In genomic region chr7:44885394-44886317, GRCh38 we compare ENCODE assay signal across 1 cellular context.
TF ChIP-seq lines count a peak whose summit lies in the region.

PURB (minus strand) TSS chr7:44885530; CDS start chr7:44885348, 182 bp downstream.

TF ChIP-seq in K562, 482 proteins besides CTCF, POLR2A, EP300 and RAD21 (continued from another document and continues in another):
- TF ChIP-seq MGA (IDR thresholded peaks at IDR 0.05): no peak
- TF ChIP-seq ZNF217 (CRISPR knock-in tag; IDR thresholded peaks at IDR 0.05): no peak
- TF ChIP-seq NCOA4 (IDR thresholded peaks at IDR 0.05; ENCODE audit: partially characterized antibody): no peak
- peak; percentile 97 for TF ChIP-seq MYC (IDR thresholded peaks at IDR 0.05; ENCODE audit: low read depth, low read length)
- peak; percentile 63; the same call in 1 of the 2 replicates for TF ChIP-seq MYC (CRISPR knock-in tag; IDR thresholded peaks at IDR 0.05; ENCODE audit: borderline replicate concordance, low read depth)
- TF ChIP-seq KAT8 (IDR thresholded peaks at IDR 0.05; ENCODE audit: low read depth): no peak
- 0 out of 2 replicates have a peak, but pooled peaks have one; percentile 48 for TF ChIP-seq CHD2 (IDR thresholded peaks at IDR 0.05; ENCODE audit: low read depth, low read length)
- TF ChIP-seq HSF4 (CRISPR knock-in tag; IDR thresholded peaks at IDR 0.05; ENCODE audit: borderline replicate concordance): no peak
- TF ChIP-seq E2F6 (IDR thresholded peaks at IDR 0.05; ENCODE audit: borderline replicate concordance in 1 of 2, extremely low read depth in 1 of 2, insufficient read depth in 1 of 2, insufficient read length in 1 of 2, low read depth in 1 of 2, low read length in 1 of 2, poor library complexity in 1 of 2, severe bottlenecking in 1 of 2): peak; percentile 63 to 77
- no peak for TF ChIP-seq ZNF212 (CRISPR knock-in tag; IDR thresholded peaks at IDR 0.05)
- peak; percentile 88 to 92; a peak in 3 of 4 replicates for TF ChIP-seq ETV6 (IDR thresholded peaks at IDR 0.05; ENCODE audit: borderline replicate concordance in 1 of 2, low read depth in 2 of 2, low read length in 1 of 2)
- TF ChIP-seq ETV6 (CRISPR knock-in tag; IDR thresholded peaks at IDR 0.05; ENCODE audit: borderline replicate concordance): no peak
- TF ChIP-seq TEAD1 (CRISPR knock-in tag; IDR thresholded peaks at IDR 0.05): 0 out of 4 replicates have a peak, but pooled peaks of 1 of the 2 experiments have one; percentile 49
- peak; percentile 89 for TF ChIP-seq ATF3 (IDR thresholded peaks at IDR 0.05)
- TF ChIP-seq ATF3 (CRISPR knock-in tag; conservative IDR thresholded peaks at IDR 0.05): no peak; the same call in 1 of the 2 replicates
- peak; percentile 91 for TF ChIP-seq HMGN3 (IDR thresholded peaks at IDR 0.05; ENCODE audit: borderline replicate concordance, extremely low read depth, insufficient read length, low read depth, low read length)
- no peak for TF ChIP-seq ZNF717 (CRISPR knock-in tag; IDR thresholded peaks at IDR 0.05)
- peak; percentile 82 for TF ChIP-seq BRD9 (IDR thresholded peaks at IDR 0.05; ENCODE audit: low read depth, partially characterized antibody)
- peak; percentile 86 for TF ChIP-seq JUN (IDR thresholded peaks at IDR 0.05; ENCODE audit: borderline replicate concordance, low read depth, low read length)
- TF ChIP-seq JUN (CRISPR knock-in tag; IDR thresholded peaks at IDR 0.05; ENCODE audit: borderline replicate concordance): peak; percentile 18; the same call in 1 of the 2 replicates
- peak; percentile 67; the same call in 1 of the 2 replicates for TF ChIP-seq MITF (IDR thresholded peaks at IDR 0.05)
- TF ChIP-seq MCM7 (IDR thresholded peaks at IDR 0.05): no peak
- TF ChIP-seq ARHGAP35 (IDR thresholded peaks at IDR 0.05; ENCODE audit: partially characterized antibody): no peak
- peak; percentile 99 for TF ChIP-seq CREB1 (IDR thresholded peaks at IDR 0.05)
- TF ChIP-seq CREB1 (CRISPR knock-in tag; IDR thresholded peaks at IDR 0.05): peak; percentile 99
- no peak; the same call in none of the 2 replicates for TF ChIP-seq ZKSCAN1 (IDR thresholded peaks at IDR 0.05; ENCODE audit: low read depth, low read length)
- peak; percentile 73 to 95 for TF ChIP-seq MAZ (CRISPR knock-in tag; conservative IDR thresholded peaks at IDR 0.05 in 1 of 2, IDR thresholded peaks at IDR 0.05 in 1 of 2)
- peak in 1 of 2 experiments; percentile 11; a peak in 1 of 4 replicates for TF ChIP-seq NONO (IDR thresholded peaks at IDR 0.05; ENCODE audit: low read depth in 2 of 2, low read length in 1 of 2)
- 0 out of 2 replicates have a peak, but pooled peaks have one; percentile 63 for TF ChIP-seq KHSRP (IDR thresholded peaks at IDR 0.05)
- no peak for TF ChIP-seq ZBTB9 (CRISPR knock-in tag; IDR thresholded peaks at IDR 0.05)
- no peak for TF ChIP-seq ZNF518B (CRISPR knock-in tag; IDR thresholded peaks at IDR 0.05)
- TF ChIP-seq DEAF1 (CRISPR knock-in tag; IDR thresholded peaks at IDR 0.05): no peak
- no peak for TF ChIP-seq CBX3 (IDR thresholded peaks at IDR 0.05; ENCODE audit: borderline replicate concordance in 1 of 2, low read length in 2 of 2)
- no peak for TF ChIP-seq FOXA3 (CRISPR knock-in tag; conservative IDR thresholded peaks at IDR 0.05 in 1 of 2, IDR thresholded peaks at IDR 0.05 in 1 of 2)
- TF ChIP-seq NFYB (IDR thresholded peaks at IDR 0.05; ENCODE audit: extremely low read depth, insufficient read length): no peak
- no peak for TF ChIP-seq ZNF586 (CRISPR knock-in tag; conservative IDR thresholded peaks at IDR 0.05)
- TF ChIP-seq ZNF140 (CRISPR knock-in tag; IDR thresholded peaks at IDR 0.05): no peak
- peak; percentile 90 for TF ChIP-seq RB1 (IDR thresholded peaks at IDR 0.05; ENCODE audit: low read depth)
